ENCODE assay signal across 17 cellular contexts in the genomic region with DNA sequence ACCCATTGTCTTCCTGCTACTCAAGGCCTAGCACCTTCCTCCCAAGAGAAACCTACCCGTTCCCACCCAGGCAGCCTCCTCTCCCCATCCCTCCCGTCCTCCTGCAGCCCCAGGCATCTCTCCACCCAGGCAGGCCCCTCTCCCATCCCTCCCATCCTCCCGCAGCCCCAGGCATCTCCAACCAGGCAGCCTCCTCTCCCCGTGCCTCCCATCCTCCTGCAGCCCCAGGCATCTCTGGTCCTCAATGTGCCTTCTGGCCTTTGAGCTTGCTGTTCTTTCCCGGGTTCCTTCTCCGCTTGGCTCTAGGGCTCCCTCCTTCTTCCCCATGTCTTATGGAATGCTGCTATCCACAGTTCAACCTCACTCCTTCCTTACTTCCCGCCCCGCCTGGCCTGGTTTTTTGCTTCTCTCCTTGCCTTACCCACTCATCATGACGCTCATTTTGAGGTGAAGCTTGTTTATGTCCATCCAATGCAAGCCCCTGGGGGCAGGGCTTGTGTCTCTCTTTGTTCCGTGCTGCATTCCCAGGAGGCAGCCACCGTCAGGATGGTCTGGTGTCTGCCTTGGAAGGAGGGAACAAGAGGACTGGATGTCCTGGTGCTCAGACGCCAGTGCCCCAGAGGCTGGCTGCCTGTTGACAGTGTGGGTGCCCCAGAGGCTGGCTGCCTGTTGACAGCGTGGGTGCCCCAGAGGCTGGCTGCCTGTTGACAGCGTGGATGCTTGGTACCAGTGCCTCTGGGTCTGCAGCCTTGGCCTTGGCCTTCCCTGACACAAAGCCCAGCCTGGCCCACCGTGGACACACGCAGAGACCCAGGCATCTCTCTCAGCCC.
DNase-seq lines count a peak whose midpoint lies in the region; ATAC-seq and TF ChIP-seq lines count a peak whose summit lies in the region.
"Had no signal": no experiment of that assay in that cellular context is flagged by ENCODE, and none has a peak within 500 bp of the region (broad histone marks: within the 10 kb centered on the region; RNA-seq: fewer than 3 reads in every experiment).

No MANE protein-coding gene starts in this region.

- no peaks in the 10 kb centered on the region for H3K36me3 ChIP-seq in heart right ventricle
- H3K36me3 ChIP-seq in vagina, result no peaks in the 10 kb centered on the region

- H3K27me3 ChIP-seq in heart right ventricle (peaks cover 0 to 39% (median 7%) of the 10 kb centered on the region in 7 donors), vagina (no peaks in the 10 kb centered on the region)

- TF ChIP-seq CTCF in heart right ventricle (IDR thresholded peaks at IDR 0.05) (no peak), brain (conservative IDR thresholded peaks at IDR 0.05) (no peak), osteocyte (IDR thresholded peaks at IDR 0.05) (no peak), vagina (IDR thresholded peaks at IDR 0.05) (no peak), WTC11 (IDR thresholded peaks at IDR 0.05) (no peak)

- peaks cover 71% of the 10 kb centered on the region for H3K4me1 Mint-ChIP-seq in brain
- no peaks in the 10 kb centered on the region for H3K4me1 Mint-ChIP-seq in osteocyte (ENCODE audit: unreplicated experiment)
- H3K4me1 Mint-ChIP-seq in WTC11, result no peaks in the 10 kb centered on the region
- H3K4me1 Mint-ChIP-seq: natural killer cell had no signal

- 63 to 65% methylated on average over 16 of the region's 16 CpGs for WGBS in heart right ventricle, 2 donors

- H3K4me1 ChIP-seq in heart right ventricle (peaks cover 0 to 23% (median 6%) of the 10 kb centered on the region in 9 donors), vagina (no peaks in the 10 kb centered on the region)
- H3K4me1 ChIP-seq: psoas muscle had no signal

- H3K27ac ChIP-seq in heart right ventricle, result no peak overlapping the region
- no peak overlapping the region for H3K27ac ChIP-seq in vagina
- H3K27ac ChIP-seq: psoas muscle, SK-N-MC had no signal

- peak; percentile 61 for DNase-seq in Right ventricle myocardium inferior (ENCODE audit: missing footprints)
- DNase-seq in heart right ventricle, result no peak
- peak; percentile 83 for DNase-seq in osteocyte (ENCODE audit: extremely low spot score, unreplicated experiment)
- DNase-seq in vagina (ENCODE audit: extremely low spot score in 2 of 2), result peak; percentile 70 to 88
- DNase-seq in WTC11 (ENCODE audit: low spot score), result no peak
- DNase-seq in A172 (ENCODE audit: low spot score), result no peak
- DNase-seq: activated gamma-delta T cell treated with Interleukin-2 at 50 U/mL for 16 hours; effector memory CD4-positive, alpha-beta T cell; natural killer cell; NCI-H1105; NCI-H510A treated with DMSO at 0.1 percent for 48 hours; T1000 had no signal

- H3K27me3 Mint-ChIP-seq in brain (peaks cover 5% of the 10 kb centered on the region), osteocyte (ENCODE audit: unreplicated experiment) (no peaks in the 10 kb centered on the region), WTC11 (ENCODE audit: low read depth) (no peaks in the 10 kb centered on the region)

- H3K9me3 Mint-ChIP-seq in brain (peaks cover 0 to 10% (median 0%) of the 10 kb centered on the region in 5 experiments), osteocyte (ENCODE audit: unreplicated experiment) (no peaks in the 10 kb centered on the region), WTC11 (no peaks in the 10 kb centered on the region)
- H3K9me3 Mint-ChIP-seq: natural killer cell had no signal

- no peak overlapping the region for H3K4me3 Mint-ChIP-seq in brain
- H3K4me3 Mint-ChIP-seq in osteocyte (ENCODE audit: unreplicated experiment), result no peak overlapping the region
- no peak overlapping the region for H3K4me3 Mint-ChIP-seq in WTC11
- H3K4me3 Mint-ChIP-seq: natural killer cell had no signal

- no peak for ATAC-seq in Right ventricle myocardium inferior
- ATAC-seq in heart right ventricle, result no peak
- ATAC-seq in HG03095 (IDR thresholded peaks at IDR 0.05; ENCODE audit: unreplicated experiment), result no peak
- ATAC-seq in WTC11, result no peak
- ATAC-seq: activated CD4-positive, CD25-positive, alpha-beta regulatory T cell treated with anti-CD3 and anti-CD28 coated beads, Interleukin-2, amount 50 U/mL, for 24 hours; natural killer cell; psoas muscle had no signal

- no peaks in the 10 kb centered on the region for H3K36me3 Mint-ChIP-seq in brain
- H3K36me3 Mint-ChIP-seq in osteocyte (ENCODE audit: unreplicated experiment), result no peaks in the 10 kb centered on the region
- no peaks in the 10 kb centered on the region for H3K36me3 Mint-ChIP-seq in WTC11
- H3K36me3 Mint-ChIP-seq: natural killer cell had no signal

- TF ChIP-seq POLR2A in vagina (IDR thresholded peaks at IDR 0.05), result no peak

- H3K4me3 ChIP-seq in heart right ventricle, result no peak overlapping the region
- H3K4me3 ChIP-seq in vagina, result no peak overlapping the region
- H3K4me3 ChIP-seq: psoas muscle, SK-N-MC had no signal

- CTCF ChIA-PET in WTC11 (lab: Charles Lee), result interaction anchor here (1.3 kb wide), 1 partner anchor 35 kb away, joined by 4 read pairs; no protein-coding TSS in a partner anchor

- POLR2A ChIA-PET in WTC11 (lab: Charles Lee), result interaction anchor here (0.6 kb wide), 1 partner anchor 1099 kb away, joined by 4 read pairs; no protein-coding TSS in a partner anchor

- H3K9me3 ChIP-seq in heart right ventricle (no peaks in the 10 kb centered on the region), vagina (no peaks in the 10 kb centered on the region)
- H3K9me3 ChIP-seq: psoas muscle had no signal

- peak overlapping the region in 3 of 5 experiments; percentile 7 to 27 (median 22) for H3K27ac Mint-ChIP-seq in brain
- no peak overlapping the region for H3K27ac Mint-ChIP-seq in osteocyte (ENCODE audit: unreplicated experiment)
- H3K27ac Mint-ChIP-seq in WTC11, result no peak overlapping the region
- H3K27ac Mint-ChIP-seq: natural killer cell had no signal

- intact Hi-C loops in Right ventricle myocardium inferior (cut with DNase I) (no loop called here), heart right ventricle (cut with DNase I) (no loop called here), vagina (cut with DNase I) (no loop called here)

TF ChIP-seq in WTC11, 78 proteins besides CTCF, POLR2A, EP300 and RAD21:
- TF ChIP-seq SMAD4 (CRISPR knock-in tag; IDR thresholded peaks at IDR 0.05), result no peak
- no peak for TF ChIP-seq TP53 (CRISPR knock-in tag; IDR thresholded peaks at IDR 0.05)
- TF ChIP-seq, protein P1, sequence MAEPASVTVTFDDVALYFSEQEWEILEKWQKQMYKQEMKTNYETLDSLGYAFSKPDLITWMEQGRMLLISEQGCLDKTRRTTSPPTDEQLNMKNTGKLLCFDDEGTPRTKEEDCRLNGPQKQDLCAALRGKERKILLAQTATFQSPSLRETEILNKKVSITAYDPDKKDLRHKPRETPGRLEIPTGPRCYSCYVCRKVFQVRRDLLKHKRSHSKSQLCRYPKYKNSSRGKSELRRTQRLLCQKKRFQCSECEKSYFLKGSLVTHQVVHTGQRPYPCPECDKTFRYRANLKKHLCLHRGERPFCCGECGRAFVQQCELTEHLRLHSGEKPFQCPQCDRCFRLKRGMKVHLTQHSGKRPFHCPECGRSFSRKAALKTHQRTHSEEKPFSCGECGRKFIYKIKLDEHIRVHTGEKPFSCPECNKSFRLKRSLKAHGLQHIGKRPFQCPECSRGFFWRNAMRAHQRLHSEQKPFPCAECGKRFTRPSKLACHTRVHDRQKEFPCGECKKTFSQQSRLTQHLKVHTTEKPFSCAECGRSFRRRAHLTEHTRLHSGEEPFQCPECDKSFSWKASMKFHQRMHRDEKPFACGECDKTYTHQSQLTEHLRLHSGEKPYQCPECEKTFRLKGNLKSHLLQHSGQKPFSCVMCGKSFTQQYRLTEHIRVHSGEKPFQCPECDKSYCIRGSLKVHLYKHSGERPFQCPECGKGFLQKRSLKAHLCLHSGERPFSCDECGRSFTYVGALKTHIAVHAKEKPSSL (CRISPR knock-in tag; conservative IDR thresholded peaks at IDR 0.05), result no peak
- TF ChIP-seq RELA (CRISPR knock-in tag; IDR thresholded peaks at IDR 0.05; ENCODE audit: borderline replicate concordance), result no peak
- TF ChIP-seq EMX1 (CRISPR knock-in tag; IDR thresholded peaks at IDR 0.05), result no peak
- TF ChIP-seq, protein P2, sequence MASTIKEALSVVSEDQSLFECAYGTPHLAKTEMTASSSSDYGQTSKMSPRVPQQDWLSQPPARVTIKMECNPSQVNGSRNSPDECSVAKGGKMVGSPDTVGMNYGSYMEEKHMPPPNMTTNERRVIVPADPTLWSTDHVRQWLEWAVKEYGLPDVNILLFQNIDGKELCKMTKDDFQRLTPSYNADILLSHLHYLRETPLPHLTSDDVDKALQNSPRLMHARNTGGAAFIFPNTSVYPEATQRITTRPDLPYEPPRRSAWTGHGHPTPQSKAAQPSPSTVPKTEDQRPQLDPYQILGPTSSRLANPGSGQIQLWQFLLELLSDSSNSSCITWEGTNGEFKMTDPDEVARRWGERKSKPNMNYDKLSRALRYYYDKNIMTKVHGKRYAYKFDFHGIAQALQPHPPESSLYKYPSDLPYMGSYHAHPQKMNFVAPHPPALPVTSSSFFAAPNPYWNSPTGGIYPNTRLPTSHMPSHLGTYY (CRISPR knock-in tag; IDR thresholded peaks at IDR 0.05), result no peak
- TF ChIP-seq TEAD1 (CRISPR knock-in tag; IDR thresholded peaks at IDR 0.05), result no peak
- no peak for TF ChIP-seq ELF4 (CRISPR knock-in tag; IDR thresholded peaks at IDR 0.05; ENCODE audit: low read depth)
- TF ChIP-seq ZBTB21 (CRISPR knock-in tag; IDR thresholded peaks at IDR 0.05; ENCODE audit: borderline replicate concordance), result no peak
- TF ChIP-seq TEAD4 (CRISPR knock-in tag; IDR thresholded peaks at IDR 0.05), result no peak
TF ChIP-seq in WTC11: peak in this region for 0.

Comparison
In these comparisons a context has a peak if more than half of its experiments do, and no peak if none do; other contexts are left out.
1. DNase-seq: peak in Right ventricle myocardium inferior (single experiment), osteocyte (single experiment) and vagina (2 of 2); none in heart right ventricle (0 of 2), WTC11 (single experiment) and A172 (single experiment).
2. H3K27ac Mint-ChIP-seq: peak in brain (3 of 5); none in osteocyte (single experiment) and WTC11 (single experiment).